In genomic region chr11:71151561-71151960, GRCh38 we compare ENCODE assay signal across 22 cellular contexts.
"Had no signal": no experiment of that assay in that cellular context is flagged by ENCODE, and none has a peak within 500 bp of the region (broad histone marks: within the 10 kb centered on the region; RNA-seq: fewer than 3 reads in every experiment).

No MANE protein-coding gene starts in this region.

- H3K9me3 ChIP-seq: esophagus squamous epithelium, left ventricle myocardium inferior, pancreas, psoas muscle, testis, tibial nerve had no signal

- H3K4me1 ChIP-seq: left ventricle myocardium inferior, neural progenitor cell, psoas muscle, testis, tibial nerve had no signal

- H2AFZ ChIP-seq: hepatocyte, neural progenitor cell had no signal

- H3K36me3 ChIP-seq: esophagus squamous epithelium, left ventricle myocardium inferior, neural progenitor cell, pancreas, tibial nerve had no signal

- H3K27ac ChIP-seq: esophagus squamous epithelium, left ventricle myocardium inferior, neural progenitor cell, psoas muscle, skin epidermis, testis, tibial nerve had no signal

- H3K79me2 ChIP-seq: hepatocyte had no signal

- H3K9ac ChIP-seq: neural progenitor cell had no signal

- H3K27me3 ChIP-seq: hepatocyte, pancreas, testis, tibial nerve had no signal

- ATAC-seq: left cardiac atrium; naive thymus-derived CD8-positive, alpha-beta T cell; psoas muscle; sciatic nerve; stimulated activated naive B cell treated with anti-CD40 and anti-IgM and Interleukin-4, amounts not matched to agents 10 μg/mL and 1 μg/mL and 100 μg/mL, for 72 hours; stimulated activated naive CD8-positive, alpha-beta T cell treated with anti-CD3 and anti-CD28 coated beads, Interleukin-15, amount 100 ng/mL, for 72 hours had no signal

- H3K4me2 ChIP-seq: neural progenitor cell had no signal

- H3K4me3 ChIP-seq: esophagus squamous epithelium, hepatocyte, left ventricle myocardium inferior, lung, neural progenitor cell, pancreas, psoas muscle, skin epidermis, testis, tibial nerve had no signal

- DNase-seq: esophagus squamous epithelium; foreskin fibroblast; kidney; left cardiac atrium; left ventricle myocardium inferior; mesendoderm; naive thymus-derived CD8-positive, alpha-beta T cell; occipital lobe; pancreas; psoas muscle; retina; stimulated activated CD4-positive, alpha-beta T cell treated with anti-CD3 and anti-CD28 coated beads, Interleukin-2, amount 100 ng/mL, for 24 hours; stimulated activated CD4-positive, alpha-beta T cell treated with anti-CD3 and anti-CD28 coated beads, Interleukin-4, amount 100 ng/mL, for 4 hours; stimulated activated naive B cell treated with anti-CD40 and anti-IgM and Interleukin-4, amounts not matched to agents 10 μg/mL and 1 μg/mL and 100 μg/mL, for 72 hours; stimulated activated naive CD8-positive, alpha-beta T cell treated with anti-CD3 and anti-CD28 coated beads, Interleukin-15, amount 100 ng/mL, for 72 hours; testis had no signal
